In the genomic region with DNA sequence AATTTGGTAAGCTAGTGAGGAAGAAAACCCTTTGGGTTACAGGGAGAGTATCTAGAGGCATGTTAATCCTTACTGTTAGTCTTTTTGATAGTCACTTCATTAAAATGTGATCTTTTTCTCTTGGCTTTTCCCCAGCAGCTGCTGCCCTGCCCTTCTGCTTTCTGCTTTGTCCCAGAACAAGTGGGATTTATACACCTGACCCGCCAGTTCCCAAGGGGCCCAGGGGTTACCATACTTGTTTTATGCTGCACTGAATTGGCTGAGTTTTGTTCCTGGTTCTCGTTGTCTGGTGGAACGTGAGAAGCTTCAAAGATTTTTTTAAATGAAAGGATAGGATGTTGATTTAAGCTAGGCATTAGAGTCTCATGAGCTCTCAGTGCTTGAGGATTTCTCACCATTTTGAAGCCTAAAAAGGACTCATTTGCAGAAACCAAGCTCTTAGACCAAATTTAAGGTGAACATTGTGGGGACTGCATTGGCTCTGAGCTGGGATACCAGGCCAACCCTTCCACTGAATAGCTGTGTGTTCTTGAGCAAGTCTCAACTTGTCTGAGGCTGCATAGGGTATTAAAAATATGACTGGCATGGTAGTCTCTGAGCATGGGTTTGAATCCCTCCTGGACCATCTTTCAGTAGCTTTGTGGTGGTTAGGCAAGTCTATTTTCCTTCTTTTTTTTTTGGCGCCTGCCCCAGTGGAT, we compare ENCODE assay signal across 10 cellular contexts. TPM values are rescaled to one million over a fixed set of nuclear protein-coding genes. Genes with fewer than 3 reads are reported as not detected.
A peak's percentile ranks its signal among the peaks of the same experiment; 100 is the strongest.
DNase-seq lines count a peak whose midpoint lies in the region; ATAC-seq and TF ChIP-seq lines count a peak whose summit lies in the region.
"Had no signal": no experiment of that assay in that cellular context is flagged by ENCODE, and none has a peak within 500 bp of the region (broad histone marks: within the 10 kb centered on the region; RNA-seq: fewer than 3 reads in every experiment).

No MANE protein-coding gene starts in this region.

- TF ChIP-seq CTCF in spleen (IDR thresholded peaks at IDR 0.05 in 8 of 11, conservative IDR thresholded peaks at IDR 0.05 in 3 of 11): no peak

- DNase-seq in activated CD4-positive, alpha-beta T cell treated with anti-CD3 and anti-CD28 coated beads for 36 hours: no peak
- no peak for DNase-seq in activated CD4-positive, alpha-beta T cell treated with anti-CD3 and anti-CD28 coated beads for 4 hours
- DNase-seq in NCI-H526 treated with DMSO at 0.1 percent for 48 hours (lab: John Stamatoyannopoulos, UW): peak; percentile 73
- no peak for DNase-seq in spleen
- no peak for DNase-seq in GDM1 (lab: John Stamatoyannopoulos, UW)
- DNase-seq: dorsolateral prefrontal cortex; NK-92 treated with Interleukin-12 subunit alpha and Interleukin-12 subunit beta, amount 100 ng/mL, for 24 hours had no signal

- intact Hi-C loops in activated CD4-positive, alpha-beta T cell treated with anti-CD3 and anti-CD28 coated beads for 36 hours (cut with DNase I, micrococcal nuclease): no loop called here
- intact Hi-C loops in spleen (cut with DNase I; ENCODE audit: low total_unique reads): loop anchor here (10.0 kb wide), 1 partner anchor 56 kb away; no protein-coding TSS in a partner anchor

- WGBS in spleen, 5 donors: 62 to 70% (median 67%) methylated on average over 4 of the region's 4 CpGs

- no peaks in the 10 kb centered on the region for H3K9me3 Mint-ChIP-seq in activated CD4-positive, alpha-beta T cell treated with anti-CD3 and anti-CD28 coated beads for 36 hours (ENCODE audit: low read depth)

- TF ChIP-seq POLR2A in spleen (IDR thresholded peaks at IDR 0.05): no peak

- CTCF ChIA-PET in activated CD4-positive, alpha-beta T cell treated with anti-CD3 and anti-CD28 coated beads for 36 hours (lab: Charles Lee): interaction anchor here (0.5 to 2.2 kb wide), 8 partner anchors 9 to 314 kb away, joined by 3 to 9 read pairs (median 6); a partner anchor contains a TSS

- peak overlapping the region in 7 of 8 donors; percentile 59 to 94 (median 83) for H3K27ac ChIP-seq in spleen

- H3K27me3 ChIP-seq in spleen (replicated peaks in 1 of 7): no peaks in the 10 kb centered on the region
- H3K27me3 ChIP-seq: dorsolateral prefrontal cortex had no signal

- peaks cover 9 to 100% (median 79%) of the 10 kb centered on the region in 6 donors for H3K4me1 ChIP-seq in spleen

- peak overlapping the region in 1 of 8 donors; percentile 31 for H3K4me3 ChIP-seq in spleen
- H3K4me3 ChIP-seq: dorsolateral prefrontal cortex had no signal

- POLR2A ChIA-PET in activated CD4-positive, alpha-beta T cell treated with anti-CD3 and anti-CD28 coated beads for 36 hours (lab: Charles Lee): interaction anchor here (1.0 kb wide), 1 partner anchor 35 kb away, joined by 3 read pairs; no protein-coding TSS in a partner anchor

- no peaks in the 10 kb centered on the region for H3K27me3 Mint-ChIP-seq in activated CD4-positive, alpha-beta T cell treated with anti-CD3 and anti-CD28 coated beads for 36 hours

- peak overlapping the region; percentile 12 for H3K27ac Mint-ChIP-seq in activated CD4-positive, alpha-beta T cell treated with anti-CD3 and anti-CD28 coated beads for 36 hours

- H3K4me1 Mint-ChIP-seq in activated CD4-positive, alpha-beta T cell treated with anti-CD3 and anti-CD28 coated beads for 36 hours: peaks cover 47% of the 10 kb centered on the region

- no peak for ATAC-seq in activated CD4-positive, alpha-beta T cell treated with anti-CD3 and anti-CD28 coated beads for 36 hours
- ATAC-seq in esophagus mucosa (peak; percentile 51), GM21576 (IDR thresholded peaks at IDR 0.05; ENCODE audit: unreplicated experiment) (no peak), HG02870 (IDR thresholded peaks at IDR 0.05; ENCODE audit: unreplicated experiment) (no peak)

- H3K9me3 ChIP-seq in spleen: no peaks in the 10 kb centered on the region

- peaks cover 7% of the 10 kb centered on the region for H3K36me3 Mint-ChIP-seq in activated CD4-positive, alpha-beta T cell treated with anti-CD3 and anti-CD28 coated beads for 36 hours (ENCODE audit: low read depth)

- H3K36me3 ChIP-seq in spleen: peaks cover 0 to 20% (median 0%) of the 10 kb centered on the region in 6 donors

- no peak overlapping the region for H3K4me3 Mint-ChIP-seq in activated CD4-positive, alpha-beta T cell treated with anti-CD3 and anti-CD28 coated beads for 36 hours

RNA-seq across cellular contexts. Expression of a gene that starts 6.6 kb away (rescaled TPM):
- total RNA-seq in activated CD4-positive, alpha-beta T cell treated with anti-CD3 and anti-CD28 coated beads for 36 hours: 10 to 100 TPM; 31.8 to 34.4 TPM
- total RNA-seq in esophagus mucosa (88.0 TPM), spleen (100 to 1,000 TPM in 3 of 7 donors, 10 to 100 TPM in 4; 51.6 to 182 (median 78.1) TPM)
- polyA plus RNA-seq in spleen: 10 to 100 TPM in 2 of 3 donors, 1 to 10 TPM in 1; 6.1 to 15.2 (median 11.0) TPM

RNA-seq across cellular contexts. Expression of a gene that starts 58.7 kb away (rescaled TPM):
- total RNA-seq in activated CD4-positive, alpha-beta T cell treated with anti-CD3 and anti-CD28 coated beads for 36 hours: 10 to 100 TPM; 15.7 to 16.1 TPM
- total RNA-seq in esophagus mucosa (23.4 TPM), spleen (10 to 100 TPM; 22.6 to 28.5 (median 25.7) TPM)
- polyA plus RNA-seq in spleen: 10 to 100 TPM; 12.4 to 19.3 (median 12.5) TPM
